ENCODE assay signal across 19 cellular contexts in the genomic region with DNA sequence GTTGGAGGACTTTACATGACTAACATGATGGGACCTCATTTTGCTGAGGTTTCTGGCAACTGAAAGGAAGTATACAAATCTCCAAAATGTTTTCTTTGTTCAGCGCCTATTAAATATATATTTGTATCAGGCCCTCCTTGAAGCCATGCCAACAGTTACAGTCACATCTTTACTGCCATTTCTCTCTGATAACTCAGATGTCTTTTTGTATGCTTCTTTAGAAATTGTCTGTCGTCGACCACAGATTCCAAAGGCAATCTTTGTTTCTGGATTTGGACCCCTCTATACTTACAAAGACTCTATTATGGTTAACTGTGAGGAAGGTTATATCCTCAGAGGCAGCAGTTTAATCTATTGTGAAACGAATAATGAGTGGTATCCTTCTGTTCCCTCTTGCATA.
DNase-seq lines count a peak whose midpoint lies in the region; ATAC-seq and TF ChIP-seq lines count a peak whose summit lies in the region.
"Had no signal": no experiment of that assay in that cellular context is flagged by ENCODE, and none has a peak within 500 bp of the region (broad histone marks: within the 10 kb centered on the region; RNA-seq: fewer than 3 reads in every experiment).

No MANE protein-coding gene starts in this region.

- ATAC-seq in GM19467 (IDR thresholded peaks at IDR 0.05; ENCODE audit: unreplicated experiment) (no peak), HG03469 (IDR thresholded peaks at IDR 0.05; ENCODE audit: unreplicated experiment) (no peak)
- ATAC-seq: A549 had no signal

- DNase-seq in COLO829 (ENCODE audit: low spot score) (peak; percentile 62), RPMI7951 (ENCODE audit: low read depth) (peak; percentile 3), colonic mucosa (no peak), transverse colon (no peak), medulla oblongata (ENCODE audit: extremely low spot score) (no peak)
- DNase-seq: 8988T; ACHN; BE2C; Caco-2; CD4-positive, alpha-beta memory T cell; DMS153; DND-41; GM23248; H9; HFFc6 had no signal

- in situ Hi-C loops in transverse colon (cut with MboI; ENCODE audit: low pct_ligation_motif_present in 1 of 4, low pct_unique_long_range_greater_than_20kb in 1 of 4, low sequenced_read_pairs in 3 of 4): loop anchor here in 1 of 4 donors (10.0 kb wide), 1 partner anchor 79 kb away; no protein-coding TSS in a partner anchor

- H3K36me3 ChIP-seq in colonic mucosa: no peaks in the 10 kb centered on the region
- no peaks in the 10 kb centered on the region for H3K36me3 ChIP-seq in transverse colon
- H3K36me3 ChIP-seq: BE2C; BLaER1 treated with 17β-estradiol and CSF1 and Interleukin-3, amounts not matched to agents 10 nM and 100 nM had no signal

- intact Hi-C loops in colonic mucosa (cut with DNase I) (no loop called here), transverse colon (cut with DNase I; ENCODE audit: low total_unique reads) (no loop called here)

- H3K4me3 ChIP-seq in colonic mucosa (no peak overlapping the region), transverse colon (no peak overlapping the region)
- H3K4me3 ChIP-seq: A549; BLaER1 treated with 17β-estradiol and CSF1 and Interleukin-3, amounts not matched to agents 10 nM and 100 nM; GM23248 had no signal

- H3K27ac ChIP-seq in colonic mucosa (peak overlapping the region; percentile 68), transverse colon (peak overlapping the region in 3 of 4 donors; percentile 40 to 76 (median 61))
- H3K27ac ChIP-seq: A549, GM23248 had no signal

- no peaks in the 10 kb centered on the region for H3K9me3 ChIP-seq in colonic mucosa
- no peaks in the 10 kb centered on the region for H3K9me3 ChIP-seq in transverse colon
- H3K9me3 ChIP-seq: A549, BE2C, Caco-2 had no signal

- 93 to 94% methylated on average over 4 of the region's 4 CpGs for WGBS in transverse colon (ENCODE audit: low coverage in 1 of 2), 2 donors

- H3K9ac ChIP-seq in colonic mucosa (ENCODE audit: low read depth in 2 of 2, low read length in 2 of 2): no peak overlapping the region
- H3K9ac ChIP-seq: BLaER1 treated with 17β-estradiol and CSF1 and Interleukin-3, amounts not matched to agents 10 nM and 100 nM; GM23248 had no signal

- TF ChIP-seq CTCF in colonic mucosa (IDR thresholded peaks at IDR 0.05): no peak
- no peak for TF ChIP-seq CTCF in transverse colon (IDR thresholded peaks at IDR 0.05)

- no peak for TF ChIP-seq POLR2A in transverse colon (IDR thresholded peaks at IDR 0.05)

- H3K27me3 ChIP-seq in colonic mucosa: no peaks in the 10 kb centered on the region
- no peaks in the 10 kb centered on the region for H3K27me3 ChIP-seq in transverse colon
- H3K27me3 ChIP-seq: BLaER1 treated with 17β-estradiol and CSF1 and Interleukin-3, amounts not matched to agents 10 nM and 100 nM had no signal

- H3K4me1 ChIP-seq in colonic mucosa: no peaks in the 10 kb centered on the region
- peaks cover 0 to 22% (median 6%) of the 10 kb centered on the region in 4 donors for H3K4me1 ChIP-seq in transverse colon
- H3K4me1 ChIP-seq: A549, BE2C had no signal

- no peak for TF ChIP-seq EP300 in transverse colon (IDR thresholded peaks at IDR 0.05; ENCODE audit: low read depth)

Comparison
In these comparisons a context has a peak if more than half of its experiments do, and no peak if none do; other contexts are left out.
1. DNase-seq: peak in COLO829 (single experiment) and RPMI7951 (single experiment); none in colonic mucosa (single experiment), transverse colon (single experiment) and medulla oblongata (single experiment).